In genomic region chr7:129959480-129960332, GRCh38 we compare ENCODE assay signal across 14 cellular contexts. TPM values are rescaled to one million over a fixed set of nuclear protein-coding genes. Genes with fewer than 3 reads are reported as not detected.
DNase-seq lines count a peak whose midpoint lies in the region; ATAC-seq and TF ChIP-seq lines count a peak whose summit lies in the region.
"Had no signal": no experiment of that assay in that cellular context is flagged by ENCODE, and none has a peak within 500 bp of the region (broad histone marks: within the 10 kb centered on the region; RNA-seq: fewer than 3 reads in every experiment).

No MANE protein-coding gene starts in this region.

- no peaks in the 10 kb centered on the region for H3K36me3 Mint-ChIP-seq in naive thymus-derived CD4-positive, alpha-beta T cell
- H3K36me3 Mint-ChIP-seq: immature natural killer cell had no signal

- ATAC-seq in naive thymus-derived CD4-positive, alpha-beta T cell, result peak; percentile 48
- no peak for ATAC-seq in HG02938 (IDR thresholded peaks at IDR 0.05; ENCODE audit: unreplicated experiment)

- no peaks in the 10 kb centered on the region for H4K20me1 ChIP-seq in OCI-LY1 (ENCODE audit: insufficient read depth, low read length)

- intact Hi-C loops in colonic mucosa (cut with DNase I), result no loop called here
- intact Hi-C loops in naive thymus-derived CD4-positive, alpha-beta T cell (cut with micrococcal nuclease), result no loop called here
- intact Hi-C loops in posterior vena cava (cut with DNase I), result no loop called here

- H3K4me3 ChIP-seq in OCI-LY1 (ENCODE audit: low read depth, low read length, poor library complexity, severe bottlenecking), result no peak overlapping the region
- no peak overlapping the region for H3K4me3 ChIP-seq in colonic mucosa
- H3K4me3 ChIP-seq in naive thymus-derived CD4-positive, alpha-beta T cell (ENCODE audit: low read length), result no peak overlapping the region

- no peaks in the 10 kb centered on the region for H3K9me2 ChIP-seq in OCI-LY1 (ENCODE audit: low read depth, low read length)

- peak overlapping the region; percentile 11; the same call in 1 of the 2 replicates for H2AFZ ChIP-seq in OCI-LY1 (ENCODE audit: low read length)

- POLR2A ChIA-PET in naive thymus-derived CD4-positive, alpha-beta T cell (lab: Charles Lee), result no interaction called here

- H3K9ac ChIP-seq in OCI-LY1 (ENCODE audit: low read length) (no peak overlapping the region; the same call in 1 of the 2 replicates), colonic mucosa (ENCODE audit: low read depth in 2 of 2, low read length in 2 of 2) (no peak overlapping the region)

- H3K4me1 ChIP-seq in OCI-LY1 (ENCODE audit: insufficient read depth, low read length, severe bottlenecking) (peaks cover 39% of the 10 kb centered on the region), colonic mucosa (no peaks in the 10 kb centered on the region)
- H3K4me1 ChIP-seq in naive thymus-derived CD4-positive, alpha-beta T cell (ENCODE audit: control insufficient read depth in 2 of 2, insufficient read depth in 2 of 2, low read length in 2 of 2), result no peaks in the 10 kb centered on the region

- no peaks in the 10 kb centered on the region for H3K27me3 ChIP-seq in OCI-LY1 (ENCODE audit: insufficient read depth, low read length)
- no peaks in the 10 kb centered on the region for H3K27me3 ChIP-seq in colonic mucosa
- H3K27me3 ChIP-seq in naive thymus-derived CD4-positive, alpha-beta T cell (ENCODE audit: control insufficient read depth in 2 of 2, insufficient read depth in 2 of 2, low read length in 2 of 2), result no peaks in the 10 kb centered on the region

- DNase-seq in ELR (ENCODE audit: low read depth) (peak; percentile 42), colonic mucosa (no peak), posterior vena cava (ENCODE audit: low spot score) (no peak), HT-29 (ENCODE audit: low spot score) (no peak)
- DNase-seq in naive thymus-derived CD4-positive, alpha-beta T cell, result no peak
- DNase-seq in activated T-cell treated with anti-CD3 and anti-CD28 coated beads, Interleukin-2, amount 50 U/mL, for 1 hour, result no peak
- DNase-seq: H7, immature natural killer cell, NCI-H2081 treated with DMSO at 0.1 percent for 48 hours had no signal

- H3K27me3 Mint-ChIP-seq in naive thymus-derived CD4-positive, alpha-beta T cell, result peaks cover 0 to 12% (median 0%) of the 10 kb centered on the region in 5 donors

- no peak for TF ChIP-seq CTCF in OCI-LY1 (IDR thresholded peaks at IDR 0.05; ENCODE audit: low read length)
- no peak for TF ChIP-seq CTCF in colonic mucosa (IDR thresholded peaks at IDR 0.05)

- H3K9me3 ChIP-seq in OCI-LY1 (ENCODE audit: low read length) (no peaks in the 10 kb centered on the region), colonic mucosa (no peaks in the 10 kb centered on the region)
- H3K9me3 ChIP-seq in naive thymus-derived CD4-positive, alpha-beta T cell (ENCODE audit: control insufficient read depth in 2 of 3, low read length in 3 of 3), result no peaks in the 10 kb centered on the region

- no peaks in the 10 kb centered on the region for H3K79me2 ChIP-seq in OCI-LY1 (ENCODE audit: insufficient read depth, low read length)

- no peak overlapping the region for H3K4me3 Mint-ChIP-seq in naive thymus-derived CD4-positive, alpha-beta T cell
- H3K4me3 Mint-ChIP-seq: immature natural killer cell had no signal

- H3K27ac Mint-ChIP-seq in naive thymus-derived CD4-positive, alpha-beta T cell, result peak overlapping the region in 1 of 9 donors; percentile 25
- H3K27ac Mint-ChIP-seq: immature natural killer cell had no signal

- H3K36me3 ChIP-seq in OCI-LY1 (ENCODE audit: insufficient read depth, low read length) (no peaks in the 10 kb centered on the region), colonic mucosa (no peaks in the 10 kb centered on the region)
- H3K36me3 ChIP-seq in naive thymus-derived CD4-positive, alpha-beta T cell (ENCODE audit: control insufficient read depth in 2 of 3, insufficient read depth in 3 of 3, low read length in 3 of 3), result no peaks in the 10 kb centered on the region

- H3F3A ChIP-seq in OCI-LY1 (ENCODE audit: insufficient read depth, low read length), result no peaks in the 10 kb centered on the region; the same call in 1 of the 2 replicates

- H3K4me2 ChIP-seq in OCI-LY1 (ENCODE audit: low read length), result peak overlapping the region; percentile 9; the same call in 1 of the 2 replicates

- peaks cover 0 to 10% (median 0%) of the 10 kb centered on the region in 7 donors for H3K4me1 Mint-ChIP-seq in naive thymus-derived CD4-positive, alpha-beta T cell
- H3K4me1 Mint-ChIP-seq: immature natural killer cell had no signal

- H3K9me3 Mint-ChIP-seq in naive thymus-derived CD4-positive, alpha-beta T cell, result no peaks in the 10 kb centered on the region
- H3K9me3 Mint-ChIP-seq: immature natural killer cell, nephron had no signal

- peak overlapping the region; percentile 56 for H3K27ac ChIP-seq in OCI-LY1 (ENCODE audit: low read depth, low read length, poor library complexity, severe bottlenecking)
- peak overlapping the region; percentile 10 for H3K27ac ChIP-seq in colonic mucosa
- H3K27ac ChIP-seq in naive thymus-derived CD4-positive, alpha-beta T cell (ENCODE audit: low read depth, low read length), result no peak overlapping the region
- H3K27ac ChIP-seq: C4-2B, VCaP had no signal

- CTCF ChIA-PET in naive thymus-derived CD4-positive, alpha-beta T cell (lab: Charles Lee), result interaction anchor here (0.6 to 0.7 kb wide), 2 partner anchors 89 to 128 kb away, joined by 3 to 6 read pairs; no protein-coding TSS in a partner anchor

RNA-seq across cellular contexts. Expression of gene UBE2H, which starts 6.9 kb away (rescaled TPM):
- total RNA-seq in colonic mucosa, result 10 to 100 TPM; 38.4 to 65.8 TPM
- total RNA-seq in naive thymus-derived CD4-positive, alpha-beta T cell, result 10 to 100 TPM; 32.0 to 69.2 (median 49.1) TPM
- polyA plus RNA-seq in naive thymus-derived CD4-positive, alpha-beta T cell, result 10 to 100 TPM; 40.3 to 53.9 TPM
- total RNA-seq in posterior vena cava, result 100 to 1,000 TPM in 1 of 2 donors, 10 to 100 TPM in 1; 77.0 to 138 TPM
- total RNA-seq in HT-29 (2014; rRNA removed; shearing (Covaris generic)), result 96.5 and 96.8 TPM in 2 replicates
